Comparison of ENCODE assay signal across 8 cellular contexts in genomic region chr22:41445171-41446056, GRCh38. TPM values are rescaled to one million over a fixed set of nuclear protein-coding genes. Genes with fewer than 3 reads are reported as not detected.
DNase-seq lines count a peak whose midpoint lies in the region; ATAC-seq, FAIRE-seq and TF ChIP-seq lines count a peak whose summit lies in the region.

No MANE protein-coding gene starts in this region.

- CTCF ChIA-PET in GM12878 (lab: Yijun Ruan, JAX): interaction anchor here (0.6 to 4.3 kb wide), 10 partner anchors 8 to 159 kb away, joined by 3 to 26 read pairs (median 4); partner anchors contain the start of genes ACO2, PHF5A and RANGAP1

- H4K20me1 ChIP-seq in GM12878 (ENCODE audit: control insufficient read depth, insufficient read depth) (0 out of 2 replicates have a peak, but pooled peaks cover 4% of the 10 kb centered on the region), keratinocyte (ENCODE audit: control insufficient read depth, extremely low read depth, insufficient read depth, low read length) (peaks cover 9% of the 10 kb centered on the region)

- H3K4me2 ChIP-seq in GM12878 (ENCODE audit: control insufficient read depth, insufficient read depth): peak overlapping the region; percentile 92
- peak overlapping the region; percentile 99 for H3K4me2 ChIP-seq in keratinocyte (ENCODE audit: control insufficient read depth, extremely low read depth, insufficient read depth, low read depth, low read length)

- WGBS in GM12878 (ENCODE audit: insufficient coverage, insufficient replicate concordance, low lambda C conversion rate, missing lambda C conversion rate): under 1% methylated on average over 20 of the region's 20 CpGs

- H3K27ac ChIP-seq in ACC112 (ENCODE audit: low read depth, low read length) (peak overlapping the region; percentile 63), GM12878 (ENCODE audit: control insufficient read depth, insufficient read depth) (peak overlapping the region; percentile 88), keratinocyte (ENCODE audit: control insufficient read depth, insufficient read depth, low read length) (peak overlapping the region; percentile 95)

- peaks cover 17% of the 10 kb centered on the region for H3K4me1 Mint-ChIP-seq in stimulated activated effector memory CD8-positive, alpha-beta T cell treated with anti-CD3 and anti-CD28 coated beads, Interleukin-12 subunit alpha, Interleukin-12 subunit beta, amount 100 ng/mL, for 72 hours

- no peak for TF ChIP-seq RAD21 in GM12878 (IDR thresholded peaks at IDR 0.05; ENCODE audit: insufficient read depth, low read depth, low read length)

- in situ Hi-C loops in GM12878 (cut with MboI): no loop called here

- POLR2A ChIA-PET in GM12878 (lab: Charles Lee): interaction anchor here (0.5 to 6.3 kb wide), 18 partner anchors 9 to 222 kb away, joined by 3 to 122 read pairs (median 5); partner anchors contain the start of genes ACO2, DESI1, PHF5A and PMM1

- H3K4me3 ChIP-seq in ACC112 (ENCODE audit: low read depth, low read length): peak overlapping the region; percentile 93
- H3K4me3 ChIP-seq in GM12878: peak overlapping the region; percentile 86
- H3K4me3 ChIP-seq in keratinocyte (ENCODE audit: control insufficient read depth in 2 of 3, extremely low read depth in 1 of 3, insufficient read depth in 2 of 3, low read depth in 1 of 3, low read length in 3 of 3): peak overlapping the region; percentile 71 to 100 (median 97)

- TF ChIP-seq EP300 in GM12878 (IDR thresholded peaks at IDR 0.05; ENCODE audit: borderline replicate concordance in 1 of 2, control insufficient read depth in 1 of 2, low read depth in 2 of 2, low read length in 2 of 2): no peak

- no peak overlapping the region for H2AFZ ChIP-seq in ACC112 (ENCODE audit: low read length, unreplicated experiment)
- H2AFZ ChIP-seq in GM12878 (ENCODE audit: control insufficient read depth, low read depth, low read length): peak overlapping the region; percentile 85; the same call in 1 of the 2 replicates
- H2AFZ ChIP-seq in keratinocyte (ENCODE audit: control insufficient read depth, low read length): no peak overlapping the region

- no TSS peak for BruUV-seq in GM12878 (replicated peaks; lab: Mats Ljungman, UMichigan)

- peaks cover 8% of the 10 kb centered on the region for H3K4me1 ChIP-seq in ACC112 (ENCODE audit: control insufficient read depth, insufficient read depth, low read length, unreplicated experiment)
- peaks cover 4% of the 10 kb centered on the region; the same call in 1 of the 2 replicates for H3K4me1 ChIP-seq in GM12878 (ENCODE audit: control insufficient read depth, insufficient read depth, low read length)
- peaks cover 15% of the 10 kb centered on the region for H3K4me1 ChIP-seq in keratinocyte (ENCODE audit: control insufficient read depth, extremely low read depth, insufficient read depth, low read length)

- TF ChIP-seq POLR2A in GM12878 (IDR thresholded peaks at IDR 0.05; ENCODE audit: low read depth, low read length): no peak

- no peak for DNase-seq in GM18507 (ENCODE audit: extremely low spot score, insufficient read length, low read depth)
- peak; percentile 4 for DNase-seq in RCC 7860 (ENCODE audit: low spot score)
- no peak for DNase-seq in GM12878 (ENCODE audit: low read depth, low spot score)
- DNase-seq in keratinocyte (ENCODE audit: low read depth, low spot score): no peak
- peak; percentile 15 to 72 for DNase-seq in stimulated activated effector memory CD8-positive, alpha-beta T cell treated with anti-CD3 and anti-CD28 coated beads, Interleukin-12 subunit alpha, Interleukin-12 subunit beta, amount 100 ng/mL, for 72 hours (ENCODE audit: low spot score in 2 of 2)
- no peak for DNase-seq in hippocampal formation (lab: John Stamatoyannopoulos, UW)

- H3K27me3 ChIP-seq in ACC112 (ENCODE audit: insufficient read depth, low read length) (no peaks in the 10 kb centered on the region), GM12878 (replicated peaks in 1 of 2; ENCODE audit: control insufficient read depth in 2 of 2, insufficient read depth in 2 of 2, low read length in 1 of 2) (no peaks in the 10 kb centered on the region), keratinocyte (ENCODE audit: control insufficient read depth, extremely low read depth, insufficient read depth, low read length) (no peaks in the 10 kb centered on the region)

- peak overlapping the region; percentile 99 for H3K4me3 Mint-ChIP-seq in stimulated activated effector memory CD8-positive, alpha-beta T cell treated with anti-CD3 and anti-CD28 coated beads, Interleukin-12 subunit alpha, Interleukin-12 subunit beta, amount 100 ng/mL, for 72 hours

- intact Hi-C loops in GM12878 (cut with micrococcal nuclease; ENCODE audit: unreplicated experiment): loop anchor here (2.0 to 5.0 kb wide), 2 partner anchors 41 to 57 kb away; no protein-coding TSS in a partner anchor

- peaks cover 57% of the 10 kb centered on the region for H3K79me2 ChIP-seq in ACC112 (ENCODE audit: control insufficient read depth, insufficient read depth, low read length, unreplicated experiment)
- peaks cover 65% of the 10 kb centered on the region for H3K79me2 ChIP-seq in GM12878 (ENCODE audit: control insufficient read depth, insufficient read depth, low read length)
- H3K79me2 ChIP-seq in keratinocyte (ENCODE audit: control insufficient read depth, insufficient read depth, low read length): peaks cover 61% of the 10 kb centered on the region

- no peaks in the 10 kb centered on the region for H3K9me1 ChIP-seq in keratinocyte (ENCODE audit: control insufficient read depth, extremely low read depth, insufficient read depth, low read length)

- H3K9ac ChIP-seq in GM12878 (ENCODE audit: control insufficient read depth, insufficient read depth, low read length) (peak overlapping the region; percentile 88), keratinocyte (ENCODE audit: control insufficient read depth, extremely low read depth, insufficient read depth, low read length) (peak overlapping the region; percentile 96)

- H3K27ac Mint-ChIP-seq in stimulated activated effector memory CD8-positive, alpha-beta T cell treated with anti-CD3 and anti-CD28 coated beads, Interleukin-12 subunit alpha, Interleukin-12 subunit beta, amount 100 ng/mL, for 72 hours: peak overlapping the region; percentile 99

- H3K36me3 Mint-ChIP-seq in stimulated activated effector memory CD8-positive, alpha-beta T cell treated with anti-CD3 and anti-CD28 coated beads, Interleukin-12 subunit alpha, Interleukin-12 subunit beta, amount 100 ng/mL, for 72 hours: peaks cover 79% of the 10 kb centered on the region

- SMC1A ChIA-PET in GM12878 (lab: Charles Lee; ENCODE audit: uncharacterized antibody, unreplicated experiment): interaction anchor here (0.7 to 3.8 kb wide), 12 partner anchors 18 to 101 kb away, joined by 3 to 18 read pairs (median 4); partner anchors contain the start of genes ACO2 and PHF5A

- H3K9me3 ChIP-seq in GM12878 (replicated peaks; ENCODE audit: control insufficient read depth, insufficient read depth, low read length): no peaks in the 10 kb centered on the region
- no peaks in the 10 kb centered on the region for H3K9me3 ChIP-seq in keratinocyte (ENCODE audit: control insufficient read depth, low read depth, low read length)

- TF ChIP-seq CTCF in GM12878 (IDR thresholded peaks at IDR 0.05 in 2 of 3, conservative IDR thresholded peaks at IDR 0.05 in 1 of 3; ENCODE audit: control insufficient read depth in 2 of 3, extremely low read depth in 1 of 3, insufficient read depth in 1 of 3, low read depth in 3 of 3, low read length in 3 of 3): no peak
- no peak for TF ChIP-seq CTCF in keratinocyte (optimal IDR thresholded peaks at IDR 0.05 in 1 of 3, IDR thresholded peaks at IDR 0.05 in 1 of 3, conservative IDR thresholded peaks at IDR 0.05 in 1 of 3; ENCODE audit: extremely low read depth in 1 of 3, insufficient read depth in 2 of 3, low read length in 3 of 3)

- ATAC-seq in GM12878 (no peak), GM21619 (IDR thresholded peaks at IDR 0.05; ENCODE audit: unreplicated experiment) (no peak)
- ATAC-seq in stimulated activated effector memory CD8-positive, alpha-beta T cell treated with anti-CD3 and anti-CD28 coated beads, Interleukin-12 subunit alpha, Interleukin-12 subunit beta, amount 100 ng/mL, for 72 hours: no peak

- H3K9me3 Mint-ChIP-seq in stimulated activated effector memory CD8-positive, alpha-beta T cell treated with anti-CD3 and anti-CD28 coated beads, Interleukin-12 subunit alpha, Interleukin-12 subunit beta, amount 100 ng/mL, for 72 hours: no peaks in the 10 kb centered on the region

- RAD21 ChIA-PET in GM12878 (lab: Charles Lee; ENCODE audit: unreplicated experiment): interaction anchor here (0.6 to 2.8 kb wide), 14 partner anchors 23 to 1322 kb away, joined by 3 to 22 read pairs (median 6); partner anchors contain the start of genes ACO2, PHF5A and TEF

- dilution Hi-C loops in keratinocyte (cut with MboI; ENCODE audit: extremely low pct_ligation_motif_present, low sequenced_read_pairs): no loop called here

- H3K36me3 ChIP-seq in ACC112 (ENCODE audit: insufficient read depth, low read length) (no peaks in the 10 kb centered on the region), GM12878 (ENCODE audit: control insufficient read depth in 2 of 2, insufficient read depth in 2 of 2, low read length in 1 of 2) (peaks cover 0 to 9% of the 10 kb centered on the region in 2 experiments; a peak in 1 of 4 replicates), keratinocyte (ENCODE audit: control insufficient read depth in 2 of 2, extremely low read depth in 1 of 2, insufficient read depth in 2 of 2, low read length in 2 of 2) (peaks cover 9 to 14% of the 10 kb centered on the region in 2 experiments)

- FAIRE-seq in GM18507 (lab: Jason Lieb, UNC) (peak; percentile 33), RCC 7860 (lab: Jason Lieb, UNC) (no peak), GM12878 (lab: Jason Lieb, UNC) (no peak), keratinocyte (lab: Jason Lieb, UNC) (no peak)

RNA-seq across cellular contexts. Expression of gene TOB2, which starts 1.2 kb away (rescaled TPM):
- total RNA-seq in GM12878 (2013; cell fraction: nucleolus; rRNA removed): 15.1 and 15.4 TPM in 2 replicates
- total RNA-seq in GM12878 (2014; rRNA removed): 15.9 and 18.2 TPM in 2 replicates
- 10.7 and 12.2 TPM in 2 replicates for total RNA-seq in GM12878 (2014; rRNA removed; fragmentation: Illumina TruSeq; extraction: Trizol)
- total RNA-seq in GM12878 (2021): 30.6 and 32.0 TPM in 2 replicates
- 6.7 TPM for polyA plus RNA-seq in GM12878 (2011; ENCODE audit: low read depth)
- 4.4 and 10.3 TPM in 2 replicates for polyA plus RNA-seq in GM12878 (2011; rRNA removed)
- 11.9 and 14.1 TPM in 2 replicates for polyA plus RNA-seq in GM12878 (2011; cell fraction: cytosol; rRNA removed)
- polyA plus RNA-seq in GM12878 (2011; cell fraction: nucleus; rRNA removed): 10.6 and 15.2 TPM in 2 replicates
- 13.7 and 17.0 TPM in 2 replicates for polyA plus RNA-seq in GM12878 (2012)
- 11.0 and 17.6 TPM in 2 replicates for polyA plus RNA-seq in GM12878 (2014; fragmentation: Illumina TruSeq; extraction: Trizol)
- 10 to 100 TPM in 1 of 2 experiments, 1 to 10 TPM in 1; 4.5 to 11.1 TPM for polyA plus RNA-seq in GM12878 (2014; fragmentation: Nextera tagmentation; extraction: Ambion mirVana)
- polyA plus RNA-seq in GM12878 (2014; rRNA removed): 12.7 and 16.9 TPM in 2 replicates
- 10 to 100 TPM; 19.4 to 19.6 TPM for polyA plus RNA-seq in GM12878 (2016; fragmentation: Nextera tagmentation; extraction: Ambion mirVana)
- 9.7 and 11.9 TPM in 2 replicates for polyA minus RNA-seq in GM12878 (2011; rRNA and poly(A)+ RNA removed)
- polyA minus RNA-seq in GM12878 (2011; cell fraction: cytosol; rRNA and poly(A)+ RNA removed): 8.4 and 10.3 TPM in 2 replicates
- polyA minus RNA-seq in GM12878 (2011; cell fraction: nucleus; rRNA and poly(A)+ RNA removed): 3.5 and 5.8 TPM in 2 replicates
- polyA plus RNA-seq in keratinocyte: 14.5 to 19.2 TPM (median 14.6 TPM) in 3 replicates
- 7.6 TPM for polyA plus RNA-seq in keratinocyte (2011; ENCODE audit: low read depth)
- 17.6 and 22.5 TPM in 2 replicates for polyA plus RNA-seq in keratinocyte (2011; cell fraction: cytosol; rRNA removed)
- polyA plus RNA-seq in keratinocyte (2011; cell fraction: nucleus; rRNA removed): 41.0 and 46.7 TPM in 2 replicates
- polyA plus RNA-seq in keratinocyte (2012; ENCODE audit: low replicate concordance): 23.6 and 24.3 TPM in 2 replicates
- 20.1 to 58.2 TPM (median 22.7 TPM) in 3 replicates for polyA minus RNA-seq in keratinocyte
- polyA minus RNA-seq in keratinocyte (2011; cell fraction: cytosol; rRNA and poly(A)+ RNA removed): 31.7 TPM
- 21.8 and 30.1 TPM in 2 replicates for polyA minus RNA-seq in keratinocyte (2011; cell fraction: nucleus; rRNA and poly(A)+ RNA removed)

RNA-seq across cellular contexts. Expression of gene PHF5A, which starts 23.1 kb away (rescaled TPM):
- 6.6 and 7.7 TPM in 2 replicates for total RNA-seq in GM12878 (2013; cell fraction: nucleolus; rRNA removed)
- total RNA-seq in GM12878 (2014; rRNA removed) (81.4 and 99.9 TPM in 2 replicates), GM12878 (2014; rRNA removed; fragmentation: Illumina TruSeq; extraction: Trizol) (85.5 and 86.8 TPM in 2 replicates), GM12878 (2021) (64.2 and 64.8 TPM in 2 replicates)
- 38.8 TPM for polyA plus RNA-seq in GM12878 (2011; ENCODE audit: low read depth)
- polyA plus RNA-seq in GM12878 (2011; rRNA removed) (96.7 and 99.4 TPM in 2 replicates), GM12878 (2014; fragmentation: Illumina TruSeq; extraction: Trizol) (91.7 and 101 TPM in 2 replicates), GM12878 (2014; fragmentation: Nextera tagmentation; extraction: Ambion mirVana) (10 to 100 TPM; 40.5 to 77.0 TPM), GM12878 (2014; rRNA removed) (97.6 and 115 TPM in 2 replicates), GM12878 (2016; fragmentation: Nextera tagmentation; extraction: Ambion mirVana) (10 to 100 TPM; 51.5 to 52.4 TPM), keratinocyte (51.9 to 77.7 TPM (median 73.0 TPM) in 3 replicates)
- polyA plus RNA-seq in GM12878 (2011; cell fraction: cytosol; rRNA removed): 63.8 and 68.0 TPM in 2 replicates
- polyA plus RNA-seq in GM12878 (2011; cell fraction: nucleus; rRNA removed): 36.7 and 44.3 TPM in 2 replicates
- 30.5 and 37.3 TPM in 2 replicates for polyA plus RNA-seq in GM12878 (2012)
- 34.6 and 35.7 TPM in 2 replicates for polyA minus RNA-seq in GM12878 (2011; rRNA and poly(A)+ RNA removed)
- 8.1 and 11.6 TPM in 2 replicates for polyA minus RNA-seq in GM12878 (2011; cell fraction: cytosol; rRNA and poly(A)+ RNA removed)
- 5.0 and 11.9 TPM in 2 replicates for polyA minus RNA-seq in GM12878 (2011; cell fraction: nucleus; rRNA and poly(A)+ RNA removed)
- polyA plus RNA-seq in keratinocyte (2011; ENCODE audit: low read depth): 53.6 TPM
- polyA plus RNA-seq in keratinocyte (2011; cell fraction: cytosol; rRNA removed): 40.8 and 41.7 TPM in 2 replicates
- 26.2 and 35.5 TPM in 2 replicates for polyA plus RNA-seq in keratinocyte (2011; cell fraction: nucleus; rRNA removed)
- polyA plus RNA-seq in keratinocyte (2012; ENCODE audit: low replicate concordance): 37.7 and 52.7 TPM in 2 replicates
- polyA minus RNA-seq in keratinocyte: 11.0 to 24.8 TPM (median 14.1 TPM) in 3 replicates
- polyA minus RNA-seq in keratinocyte (2011; cell fraction: cytosol; rRNA and poly(A)+ RNA removed): 8.8 TPM
- 3.8 and 8.6 TPM in 2 replicates for polyA minus RNA-seq in keratinocyte (2011; cell fraction: nucleus; rRNA and poly(A)+ RNA removed)

RNA-seq across cellular contexts. Expression of gene ACO2, which starts 23.5 kb away (rescaled TPM):
- total RNA-seq in GM12878 (2013; cell fraction: nucleolus; rRNA removed): 78.7 and 86.2 TPM in 2 replicates
- total RNA-seq in GM12878 (2014; rRNA removed) (115 and 132 TPM in 2 replicates), GM12878 (2014; rRNA removed; fragmentation: Illumina TruSeq; extraction: Trizol) (63.2 and 69.0 TPM in 2 replicates), GM12878 (2021) (127 and 133 TPM in 2 replicates)
- polyA plus RNA-seq in GM12878 (2011; ENCODE audit: low read depth): 48.7 TPM
- polyA plus RNA-seq in GM12878 (2011; rRNA removed) (16.1 and 22.4 TPM in 2 replicates), GM12878 (2014; fragmentation: Illumina TruSeq; extraction: Trizol) (41.6 and 102 TPM in 2 replicates), GM12878 (2014; fragmentation: Nextera tagmentation; extraction: Ambion mirVana) (10 to 100 TPM; 21.4 to 22.3 TPM), GM12878 (2014; rRNA removed) (74.8 and 83.8 TPM in 2 replicates), GM12878 (2016; fragmentation: Nextera tagmentation; extraction: Ambion mirVana) (100 to 1,000 TPM; 211 to 214 TPM), keratinocyte (20.7 to 57.9 TPM (median 37.2 TPM) in 3 replicates)
- polyA plus RNA-seq in GM12878 (2011; cell fraction: cytosol; rRNA removed): 60.6 and 64.3 TPM in 2 replicates
- polyA plus RNA-seq in GM12878 (2011; cell fraction: nucleus; rRNA removed): 355 and 367 TPM in 2 replicates
- polyA plus RNA-seq in GM12878 (2012): 71.7 and 92.0 TPM in 2 replicates
- polyA minus RNA-seq in GM12878 (2011; rRNA and poly(A)+ RNA removed): 23.3 and 35.4 TPM in 2 replicates
- polyA minus RNA-seq in GM12878 (2011; cell fraction: cytosol; rRNA and poly(A)+ RNA removed): 26.1 and 33.6 TPM in 2 replicates
- 42.7 and 65.6 TPM in 2 replicates for polyA minus RNA-seq in GM12878 (2011; cell fraction: nucleus; rRNA and poly(A)+ RNA removed)
- polyA plus RNA-seq in keratinocyte (2011; ENCODE audit: low read depth): 40.0 TPM
- 35.0 and 56.8 TPM in 2 replicates for polyA plus RNA-seq in keratinocyte (2011; cell fraction: cytosol; rRNA removed)
- 71.1 and 86.9 TPM in 2 replicates for polyA plus RNA-seq in keratinocyte (2011; cell fraction: nucleus; rRNA removed)
- polyA plus RNA-seq in keratinocyte (2012; ENCODE audit: low replicate concordance): 63.5 and 73.5 TPM in 2 replicates
- 24.7 to 137 TPM (median 37.7 TPM) in 3 replicates for polyA minus RNA-seq in keratinocyte
- 32.4 TPM for polyA minus RNA-seq in keratinocyte (2011; cell fraction: cytosol; rRNA and poly(A)+ RNA removed)
- polyA minus RNA-seq in keratinocyte (2011; cell fraction: nucleus; rRNA and poly(A)+ RNA removed): 49.6 and 64.0 TPM in 2 replicates

Comparison
In these comparisons a context has a peak if more than half of its experiments do, and no peak if none do; other contexts are left out.
1. DNase-seq: peak in RCC 7860 (single experiment) and stimulated activated effector memory CD8-positive, alpha-beta T cell treated with anti-CD3 and anti-CD28 coated beads, Interleukin-12 subunit alpha, Interleukin-12 subunit beta, amount 100 ng/mL, for 72 hours (2 of 2); none in GM18507 (single experiment), GM12878 (single experiment), keratinocyte (single experiment) and hippocampal formation (0 of 2).
2. Peak in every context shown above with its lines, with median percentiles within 50 percentile points of each other: H3K27ac ChIP-seq and H3K4me3 ChIP-seq.